In genomic region chr4:91590242-91590641, GRCh38 we compare ENCODE assay signal across 24 cellular contexts.
DNase-seq lines count a peak whose midpoint lies in the region; ATAC-seq, FAIRE-seq and TF ChIP-seq lines count a peak whose summit lies in the region.
"Had no signal": no experiment of that assay in that cellular context is flagged by ENCODE, and none has a peak within 500 bp of the region (broad histone marks: within the 10 kb centered on the region; RNA-seq: fewer than 3 reads in every experiment).

No MANE protein-coding gene starts in this region.

- H3K9ac ChIP-seq in H1 (replicated peaks in 1 of 4; ENCODE audit: extremely low read depth in 1 of 4, low read depth in 3 of 4, low read length in 3 of 4), result no peak overlapping the region
- H3K9ac ChIP-seq in neural progenitor cell, result no peak overlapping the region
- H3K9ac ChIP-seq: BLaER1 treated with 17β-estradiol and CSF1 and Interleukin-3, amounts not matched to agents 10 nM and 100 nM had no signal

- H3K79me1 ChIP-seq in H1 (ENCODE audit: low read depth, low read length), result no peaks in the 10 kb centered on the region

- H3K9me3 Mint-ChIP-seq in neural progenitor cell, result no peaks in the 10 kb centered on the region
- H3K9me3 Mint-ChIP-seq: GM23338 had no signal

- no peak overlapping the region for H3K27ac Mint-ChIP-seq in neural progenitor cell
- H3K27ac Mint-ChIP-seq: CD4-positive, alpha-beta T cell; CD8-positive, alpha-beta memory T cell; GM23338 had no signal

- no peak overlapping the region for H2BK20ac ChIP-seq in H1 (ENCODE audit: low read length)

- TF ChIP-seq EP300 in H1 (IDR thresholded peaks at IDR 0.05; ENCODE audit: borderline replicate concordance in 1 of 2, low read depth in 2 of 2, low read length in 2 of 2), result no peak

- H3K4me2 ChIP-seq in H1 (ENCODE audit: insufficient read depth in 1 of 2, low read depth in 2 of 2, low read length in 2 of 2), result no peak overlapping the region
- H3K4me2 ChIP-seq in neural progenitor cell, result no peak overlapping the region
- H3K4me2 ChIP-seq: A549; BLaER1 treated with 17β-estradiol and CSF1 and Interleukin-3, amounts not matched to agents 10 nM and 100 nM; GM23338 had no signal

- no peak overlapping the region for H4K8ac ChIP-seq in H1 (ENCODE audit: extremely low read depth, insufficient read depth, low read length)

- H3K14ac ChIP-seq in H1 (ENCODE audit: insufficient read length), result no peak overlapping the region

- TF ChIP-seq CTCF in cardiac muscle cell (IDR thresholded peaks at IDR 0.05; ENCODE audit: low read depth, low read length) (no peak), H1 (IDR thresholded peaks at IDR 0.05; ENCODE audit: control extremely low read depth in 1 of 3, insufficient read depth in 1 of 3, low read depth in 1 of 3, low read length in 3 of 3) (no peak), neural progenitor cell (IDR thresholded peaks at IDR 0.05) (no peak)

- no peak overlapping the region for H3K23ac ChIP-seq in H1 (ENCODE audit: insufficient read length)

- no peak overlapping the region for H4K5ac ChIP-seq in H1 (ENCODE audit: insufficient read length, low read depth, low read length)

- H3K18ac ChIP-seq in H1 (ENCODE audit: extremely low read depth, low read length), result no peak overlapping the region

- 71% methylated on average over 3 of the region's 3 CpGs; no CpG with 5 or more reads in 1 of the 2 experiments for WGBS in H1 (ENCODE audit: extremely low coverage in 1 of 2, insufficient coverage in 1 of 2, insufficient read length in 1 of 2, insufficient replicate concordance in 2 of 2, low coverage in 1 of 2, low lambda C conversion rate in 2 of 2, missing lambda C conversion rate in 1 of 2), 2 experiments

- no peak overlapping the region for H3K4me3 ChIP-seq in cardiac muscle cell
- no peak overlapping the region for H3K4me3 ChIP-seq in H1 (ENCODE audit: extremely low read depth in 1 of 4, insufficient read depth in 2 of 4, low read depth in 3 of 4, low read length in 4 of 4)
- no peak overlapping the region for H3K4me3 ChIP-seq in neural progenitor cell
- H3K4me3 ChIP-seq: A549; BLaER1 treated with 17β-estradiol and CSF1 and Interleukin-3, amounts not matched to agents 10 nM and 100 nM; GM23338; HAP-1 had no signal

- H3K36me3 ChIP-seq in cardiac muscle cell (no peaks in the 10 kb centered on the region), H1 (ENCODE audit: control insufficient read depth in 2 of 4, insufficient read depth in 4 of 4, low read length in 3 of 4) (no peaks in the 10 kb centered on the region), neural progenitor cell (no peaks in the 10 kb centered on the region)
- H3K36me3 ChIP-seq: BE2C; BLaER1 treated with 17β-estradiol and CSF1 and Interleukin-3, amounts not matched to agents 10 nM and 100 nM; HAP-1 had no signal

- no peak overlapping the region for H3K4me3 Mint-ChIP-seq in neural progenitor cell
- H3K4me3 Mint-ChIP-seq: CD14-positive monocyte; CD4-positive, alpha-beta T cell; CD8-positive, alpha-beta memory T cell; GM23338 had no signal

- DNase-seq in cardiac muscle cell (ENCODE audit: low read depth in 1 of 2, low spot score in 1 of 2), result peak; percentile 4
- DNase-seq in left cardiac atrium, result no peak
- DNase-seq in H1 (ENCODE audit: low read depth in 1 of 2, low spot score in 2 of 2), result no peak
- DNase-seq in neural progenitor cell (ENCODE audit: low spot score), result no peak
- DNase-seq in NCI-H1417 (lab: John Stamatoyannopoulos, UW), result no peak
- no peak for DNase-seq in NCI-H2029 (lab: John Stamatoyannopoulos, UW)
- DNase-seq: 8988T; ACHN; AML-193; BE2C; CD4-positive, alpha-beta T cell; CD8-positive, alpha-beta memory T cell; DMS53; DMS79 treated with DMSO at 0.1 percent for 48 hours; GF-D8 had no signal

- H3K23me2 ChIP-seq in H1 (ENCODE audit: low read depth, low read length), result no peaks in the 10 kb centered on the region

- TF ChIP-seq POLR2A in H1 (IDR thresholded peaks at IDR 0.05; ENCODE audit: control extremely low read depth in 1 of 2, low read depth in 2 of 2, low read length in 2 of 2), result no peak

- peaks cover 2% of the 10 kb centered on the region for H3K4me1 Mint-ChIP-seq in neural progenitor cell
- H3K4me1 Mint-ChIP-seq: CD14-positive monocyte; CD8-positive, alpha-beta memory T cell had no signal

- H3K27me3 ChIP-seq in cardiac muscle cell (no peaks in the 10 kb centered on the region), H1 (replicated peaks in 1 of 4; ENCODE audit: control insufficient read depth in 3 of 4, extremely low read depth in 1 of 4, insufficient read depth in 3 of 4, low read length in 3 of 4) (no peaks in the 10 kb centered on the region), neural progenitor cell (no peaks in the 10 kb centered on the region)
- H3K27me3 ChIP-seq: BE2C; BLaER1 treated with 17β-estradiol and CSF1 and Interleukin-3, amounts not matched to agents 10 nM and 100 nM had no signal

- H3F3A ChIP-seq in neural progenitor cell (ENCODE audit: low read depth), result no peaks in the 10 kb centered on the region

- no peak overlapping the region for H4K91ac ChIP-seq in H1 (replicated peaks; ENCODE audit: insufficient read length, low read length)

- intact Hi-C loops in left cardiac atrium (cut with DNase I), result no loop called here

- peaks cover 12% of the 10 kb centered on the region for H3K4me1 ChIP-seq in cardiac muscle cell (ENCODE audit: low read depth)
- peaks cover 0 to 2% (median 0%) of the 10 kb centered on the region in 4 experiments; a peak in 1 of 7 replicates for H3K4me1 ChIP-seq in H1 (replicated peaks in 1 of 4; ENCODE audit: control insufficient read depth in 3 of 4, insufficient read depth in 4 of 4, low read length in 3 of 4)
- H3K4me1 ChIP-seq in neural progenitor cell, result no peaks in the 10 kb centered on the region
- H3K4me1 ChIP-seq: A549; BE2C; BLaER1 treated with 17β-estradiol and CSF1 and Interleukin-3, amounts not matched to agents 10 nM and 100 nM; HAP-1 had no signal

- TF ChIP-seq RAD21 in H1 (IDR thresholded peaks at IDR 0.05 in 1 of 2, conservative IDR thresholded peaks at IDR 0.05 in 1 of 2; ENCODE audit: low read depth in 2 of 2, low read length in 2 of 2), result no peak

- CTCF ChIA-PET in H1 (lab: Charles Lee; ENCODE audit: partially characterized antibody), result no interaction called here

- no peak overlapping the region for H3K56ac ChIP-seq in H1 (replicated peaks; ENCODE audit: insufficient read length, low read depth, low read length)

- no peaks in the 10 kb centered on the region for H4K20me1 ChIP-seq in H1 (replicated peaks in 1 of 2; ENCODE audit: control insufficient read depth in 1 of 2, insufficient read depth in 2 of 2, low read length in 2 of 2)
- H4K20me1 ChIP-seq in neural progenitor cell (ENCODE audit: low read depth), result no peaks in the 10 kb centered on the region
- H4K20me1 ChIP-seq: BLaER1 treated with 17β-estradiol and CSF1 and Interleukin-3, amounts not matched to agents 10 nM and 100 nM had no signal

- POLR2A ChIA-PET in H1 (lab: Charles Lee; ENCODE audit: partially characterized antibody), result no interaction called here

- no peaks in the 10 kb centered on the region for H3K36me3 Mint-ChIP-seq in neural progenitor cell
- H3K36me3 Mint-ChIP-seq: CD14-positive monocyte; CD8-positive, alpha-beta memory T cell had no signal

- H3K79me2 ChIP-seq in H1 (ENCODE audit: control insufficient read depth in 1 of 2, insufficient read depth in 2 of 2, low read length in 2 of 2) (no peaks in the 10 kb centered on the region), neural progenitor cell (ENCODE audit: low read depth) (no peaks in the 10 kb centered on the region)

- no peak overlapping the region for H2BK5ac ChIP-seq in H1 (ENCODE audit: low read depth, low read length)

- ATAC-seq in left cardiac atrium (no peak), HG03039 (IDR thresholded peaks at IDR 0.05; ENCODE audit: unreplicated experiment) (no peak)
- ATAC-seq: A549, GM23338 had no signal

- H2AK5ac ChIP-seq in H1 (ENCODE audit: low read depth, low read length), result no peak overlapping the region

- no peak overlapping the region for H3K4ac ChIP-seq in H1 (replicated peaks; ENCODE audit: insufficient read length, low read depth, low read length)

- H2BK120ac ChIP-seq in H1 (replicated peaks; ENCODE audit: low read depth, low read length), result no peak overlapping the region

- H3K27ac ChIP-seq in cardiac muscle cell, result peak overlapping the region; percentile 68
- H3K27ac ChIP-seq in H1 (ENCODE audit: low read depth, low read length), result no peak overlapping the region
- H3K27ac ChIP-seq in neural progenitor cell, result no peak overlapping the region
- H3K27ac ChIP-seq: A549; BLaER1 treated with 17β-estradiol and CSF1 and Interleukin-3, amounts not matched to agents 10 nM and 100 nM had no signal

- peaks cover 2% of the 10 kb centered on the region for H3K27me3 Mint-ChIP-seq in neural progenitor cell (ENCODE audit: insufficient read depth, low read depth)
- H3K27me3 Mint-ChIP-seq: CD4-positive, alpha-beta T cell; CD8-positive, alpha-beta memory T cell had no signal

- peak overlapping the region; percentile 87; the same call in 1 of the 2 replicates for H2AFZ ChIP-seq in H1 (ENCODE audit: low read length)
- H2AFZ ChIP-seq in neural progenitor cell (replicated peaks), result peak overlapping the region; percentile 6
- H2AFZ ChIP-seq: GM23338 had no signal

- H3K9me3 ChIP-seq in cardiac muscle cell (ENCODE audit: low read depth) (no peaks in the 10 kb centered on the region), H1 (ENCODE audit: insufficient read depth in 2 of 2, low read depth in 1 of 2, low read length in 1 of 2) (no peaks in the 10 kb centered on the region), neural progenitor cell (ENCODE audit: low read depth) (no peaks in the 10 kb centered on the region)
- H3K9me3 ChIP-seq: A549; BE2C; BLaER1 treated with 17β-estradiol and CSF1 and Interleukin-3, amounts not matched to agents 10 nM and 100 nM; HAP-1 had no signal

- H2BK12ac ChIP-seq in H1 (ENCODE audit: low read depth, low read length), result no peak overlapping the region

- no peak for FAIRE-seq in H1 (lab: Jason Lieb, UNC)
- FAIRE-seq: A549, GM12891, GM18507, H54 had no signal

- H2BK15ac ChIP-seq in H1 (ENCODE audit: low read length), result no peak overlapping the region

TF ChIP-seq in H1, 55 proteins besides CTCF, POLR2A, EP300 and RAD21 (continues in another document):
- TF ChIP-seq CHD2 (IDR thresholded peaks at IDR 0.05; ENCODE audit: low read length) (no peak), ZNF274 (IDR thresholded peaks at IDR 0.05; ENCODE audit: borderline replicate concordance, extremely low read depth, low read length) (no peak), MAFK (IDR thresholded peaks at IDR 0.05; ENCODE audit: low read depth, low read length) (no peak), NANOG (IDR thresholded peaks at IDR 0.05; ENCODE audit: insufficient read depth, low read depth, low read length, poor library complexity, severe bottlenecking) (no peak), RBBP5 (IDR thresholded peaks at IDR 0.05; ENCODE audit: borderline replicate concordance, low read depth, low read length) (no peak)
- TF ChIP-seq, protein P1, sequence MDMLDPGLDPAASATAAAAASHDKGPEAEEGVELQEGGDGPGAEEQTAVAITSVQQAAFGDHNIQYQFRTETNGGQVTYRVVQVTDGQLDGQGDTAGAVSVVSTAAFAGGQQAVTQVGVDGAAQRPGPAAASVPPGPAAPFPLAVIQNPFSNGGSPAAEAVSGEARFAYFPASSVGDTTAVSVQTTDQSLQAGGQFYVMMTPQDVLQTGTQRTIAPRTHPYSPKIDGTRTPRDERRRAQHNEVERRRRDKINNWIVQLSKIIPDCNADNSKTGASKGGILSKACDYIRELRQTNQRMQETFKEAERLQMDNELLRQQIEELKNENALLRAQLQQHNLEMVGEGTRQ (IDR thresholded peaks at IDR 0.05; ENCODE audit: low read length), result no peak

Comparison
In these comparisons a context has a peak if more than half of its experiments do, and no peak if none do; other contexts are left out.
1. DNase-seq: peak in cardiac muscle cell (2 of 2); none in left cardiac atrium (single experiment), H1 (0 of 2), neural progenitor cell (single experiment), NCI-H1417 (0 of 3) and NCI-H2029 (single experiment).